ENCODE assay signal across 8 cellular contexts in genomic region chr10:45418859-45419672, GRCh38. TPM values are rescaled to one million over a fixed set of nuclear protein-coding genes. Genes with fewer than 3 reads are reported as not detected.
DNase-seq lines count a peak whose midpoint lies in the region; ATAC-seq lines count a peak whose summit lies in the region.

No MANE protein-coding gene starts in this region.

- H3K27me3 Mint-ChIP-seq in activated CD4-positive, alpha-beta memory T cell treated with anti-CD3 and anti-CD28 coated beads for 36 hours = peaks cover 11% of the 10 kb centered on the region
- H3K27me3 Mint-ChIP-seq in effector memory CD8-positive, alpha-beta T cell = peaks cover 9 to 15% of the 10 kb centered on the region in 2 donors
- H3K27me3 Mint-ChIP-seq in memory B cell = no peaks in the 10 kb centered on the region

- CTCF ChIA-PET in activated CD4-positive, alpha-beta memory T cell treated with anti-CD3 and anti-CD28 coated beads for 36 hours (lab: Charles Lee) = no interaction called here

- POLR2A ChIA-PET in activated CD4-positive, alpha-beta memory T cell treated with anti-CD3 and anti-CD28 coated beads for 36 hours (lab: Charles Lee) = no interaction called here

- intact Hi-C loops in activated CD4-positive, alpha-beta memory T cell treated with anti-CD3 and anti-CD28 coated beads for 36 hours (cut with micrococcal nuclease) = no loop called here

- peak; percentile 44 for ATAC-seq in GM19324 (IDR thresholded peaks at IDR 0.05; ENCODE audit: low FRiP score, unreplicated experiment)
- ATAC-seq in HG03521 (IDR thresholded peaks at IDR 0.05; ENCODE audit: unreplicated experiment) = peak; percentile 69
- peak; percentile 63 for ATAC-seq in effector memory CD8-positive, alpha-beta T cell (replicated peaks)
- ATAC-seq in memory B cell (ENCODE audit: low read depth) = peak; percentile 56

- DNase-seq in C1 segment of cervical spinal cord (lab: John Stamatoyannopoulos, UW) (peak in 11 of 14 donors; percentile 24 to 79 (median 63)), memory B cell (ENCODE audit: low spot score in 2 of 2) (peak; percentile 30 to 37), NCI-H1694 treated with DMSO at 0.1 percent for 48 hours (lab: John Stamatoyannopoulos, UW) (no peak)
- DNase-seq in activated CD4-positive, alpha-beta memory T cell treated with anti-CD3 and anti-CD28 coated beads for 36 hours = peak; percentile 63
- peak; percentile 21 to 37 (median 25) for DNase-seq in effector memory CD8-positive, alpha-beta T cell
- peak; percentile 35 for DNase-seq in stimulated activated CD8-positive, alpha-beta memory T cell treated with anti-CD3 and anti-CD28 coated beads, Interleukin-4, amount 100 ng/mL, for 24 hours (ENCODE audit: low read depth)

- H3K9me3 Mint-ChIP-seq in activated CD4-positive, alpha-beta memory T cell treated with anti-CD3 and anti-CD28 coated beads for 36 hours = no peaks in the 10 kb centered on the region
- no peaks in the 10 kb centered on the region for H3K9me3 Mint-ChIP-seq in effector memory CD8-positive, alpha-beta T cell
- H3K9me3 Mint-ChIP-seq in memory B cell = peaks cover 2% of the 10 kb centered on the region

- peak overlapping the region; percentile 87 for H3K27ac Mint-ChIP-seq in activated CD4-positive, alpha-beta memory T cell treated with anti-CD3 and anti-CD28 coated beads for 36 hours
- H3K27ac Mint-ChIP-seq in effector memory CD8-positive, alpha-beta T cell = peak overlapping the region; percentile 96 to 98
- peak overlapping the region; percentile 96 for H3K27ac Mint-ChIP-seq in memory B cell

- peak overlapping the region; percentile 81 for H3K4me3 Mint-ChIP-seq in activated CD4-positive, alpha-beta memory T cell treated with anti-CD3 and anti-CD28 coated beads for 36 hours
- H3K4me3 Mint-ChIP-seq in effector memory CD8-positive, alpha-beta T cell = peak overlapping the region; percentile 80 to 88
- peak overlapping the region; percentile 93 for H3K4me3 Mint-ChIP-seq in memory B cell

- peaks cover 40% of the 10 kb centered on the region for H3K4me1 Mint-ChIP-seq in activated CD4-positive, alpha-beta memory T cell treated with anti-CD3 and anti-CD28 coated beads for 36 hours (ENCODE audit: low read depth)
- H3K4me1 Mint-ChIP-seq in effector memory CD8-positive, alpha-beta T cell (ENCODE audit: low read depth in 2 of 2) = peaks cover 32 to 56% of the 10 kb centered on the region in 2 donors
- H3K4me1 Mint-ChIP-seq in memory B cell = peaks cover 53% of the 10 kb centered on the region

- no peaks in the 10 kb centered on the region for H3K36me3 Mint-ChIP-seq in activated CD4-positive, alpha-beta memory T cell treated with anti-CD3 and anti-CD28 coated beads for 36 hours
- H3K36me3 Mint-ChIP-seq in effector memory CD8-positive, alpha-beta T cell (ENCODE audit: insufficient read depth) = peaks cover 7% of the 10 kb centered on the region
- peaks cover 19% of the 10 kb centered on the region for H3K36me3 Mint-ChIP-seq in memory B cell

RNA-seq across cellular contexts. Expression of gene ALOX5, which starts 45.0 kb away (rescaled TPM):
- 1 to 10 TPM; 1.1 to 1.3 TPM for total RNA-seq in activated CD4-positive, alpha-beta memory T cell treated with anti-CD3 and anti-CD28 coated beads for 36 hours
